In the genomic region with DNA sequence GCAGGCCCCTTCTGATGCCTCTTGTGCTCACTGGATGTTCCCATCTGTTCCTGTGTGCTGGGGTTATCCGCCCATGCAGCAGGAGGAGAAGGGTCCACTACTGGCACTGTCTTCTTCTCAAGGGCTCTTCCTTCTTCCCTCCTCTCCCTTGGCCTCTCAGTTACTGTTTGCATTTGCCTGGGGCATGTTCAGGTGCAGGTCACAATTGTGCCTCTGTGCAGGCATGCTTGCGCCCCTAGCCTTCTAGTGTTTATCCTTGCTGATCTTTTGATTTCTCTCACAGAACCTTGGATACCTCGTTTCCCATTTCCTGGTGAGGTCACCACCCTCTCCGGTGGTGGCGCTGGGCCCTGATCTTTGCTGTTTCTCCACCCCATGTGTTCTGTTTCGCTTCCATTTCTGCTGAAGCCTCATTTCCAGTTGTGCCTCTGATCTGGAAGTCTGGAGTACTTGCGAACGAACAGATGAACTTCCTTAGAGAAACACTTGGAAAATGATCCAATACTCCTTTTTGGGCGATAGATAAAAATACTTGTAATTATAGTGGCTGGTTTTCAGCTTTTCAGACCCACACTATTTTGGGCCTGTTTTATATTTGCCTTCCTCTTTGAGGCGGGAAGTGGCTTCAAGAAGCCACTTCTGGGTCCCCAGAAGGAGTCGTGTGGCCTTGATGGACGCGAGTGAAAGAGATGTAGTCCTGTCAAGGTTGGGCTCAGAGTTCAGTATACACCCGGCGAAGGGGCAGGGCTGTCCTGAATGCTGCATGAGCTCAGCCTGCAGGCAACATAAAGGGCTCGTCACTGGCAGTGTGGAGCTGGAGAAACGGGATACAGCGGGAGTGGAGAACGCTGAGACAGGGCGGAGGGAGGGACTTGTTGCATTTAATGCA, we compare ENCODE assay signal across 15 cellular contexts.
DNase-seq lines count a peak whose midpoint lies in the region; ATAC-seq and TF ChIP-seq lines count a peak whose summit lies in the region.
"Had no signal": no experiment of that assay in that cellular context is flagged by ENCODE, and none has a peak within 500 bp of the region (broad histone marks: within the 10 kb centered on the region; RNA-seq: fewer than 3 reads in every experiment).

No MANE protein-coding gene starts in this region.

- no peaks in the 10 kb centered on the region for H4K20me1 ChIP-seq in hepatocyte (ENCODE audit: insufficient read depth, poor library complexity, severe bottlenecking)
- no peaks in the 10 kb centered on the region for H4K20me1 ChIP-seq in osteoblast (ENCODE audit: insufficient read depth, low read length)

- no peaks in the 10 kb centered on the region for H3K27me3 ChIP-seq in hepatocyte
- H3K27me3 ChIP-seq in osteoblast (ENCODE audit: insufficient read depth, low read length), result no peaks in the 10 kb centered on the region
- H3K27me3 ChIP-seq: BE2C had no signal

- no peak overlapping the region for H3K4me2 ChIP-seq in hepatocyte
- no peak overlapping the region for H3K4me2 ChIP-seq in osteoblast (ENCODE audit: insufficient read depth, low read length)

- H3K9me2 ChIP-seq in hepatocyte (replicated peaks; ENCODE audit: insufficient read depth), result no peaks in the 10 kb centered on the region

- TF ChIP-seq CTCF in hepatocyte (IDR thresholded peaks at IDR 0.05; ENCODE audit: poor library complexity), result no peak
- TF ChIP-seq CTCF in osteoblast (IDR thresholded peaks at IDR 0.05; ENCODE audit: extremely low read depth, low read depth, low read length), result no peak
- TF ChIP-seq CTCF in GM10248 (IDR thresholded peaks at IDR 0.05; ENCODE audit: control extremely low read depth, extremely low read depth, low read depth, missing control alignments), result no peak

- H2AFZ ChIP-seq in hepatocyte (no peak overlapping the region), osteoblast (ENCODE audit: low read length) (no peak overlapping the region)
- H2AFZ ChIP-seq: GM23248 had no signal

- DNase-seq in COLO668 (lab: John Stamatoyannopoulos, UW; ENCODE audit: unreplicated experiment), result peak; percentile 8
- DNase-seq in NCI-H146 (lab: John Stamatoyannopoulos, UW), result peak; percentile 49
- DNase-seq in hepatocyte (ENCODE audit: low spot score), result no peak
- DNase-seq in osteoblast (ENCODE audit: insufficient read length, low spot score, missing footprints), result peak; percentile 57
- DNase-seq in GM10248 (ENCODE audit: extremely low spot score), result no peak
- DNase-seq: activated naive CD4-positive, alpha-beta T cell treated with Interleukin-2 at 50 U/mL for 16 hours; BE2C; GM23248; head of caudate nucleus; islet precursor cell; NCI-H187; NCI-H82; psoas muscle had no signal

- H3K27ac ChIP-seq in hepatocyte (peak overlapping the region; percentile 32), osteoblast (ENCODE audit: low read depth, low read length) (no peak overlapping the region)
- H3K27ac ChIP-seq: GM23248, psoas muscle had no signal

- POLR2A ChIA-PET in GM10248 (lab: Yijun Ruan, JAX), result no interaction called here

- H3K4me1 ChIP-seq in hepatocyte (ENCODE audit: insufficient read depth) (no peaks in the 10 kb centered on the region), osteoblast (ENCODE audit: insufficient read depth, low read length) (no peaks in the 10 kb centered on the region)
- H3K4me1 ChIP-seq: BE2C, psoas muscle had no signal

- H3K36me3 ChIP-seq in hepatocyte (replicated peaks; ENCODE audit: insufficient read depth, low read depth) (no peaks in the 10 kb centered on the region), osteoblast (ENCODE audit: insufficient read depth, low read length) (no peaks in the 10 kb centered on the region)
- H3K36me3 ChIP-seq: BE2C had no signal

- no peaks in the 10 kb centered on the region for H3K9me3 ChIP-seq in hepatocyte (ENCODE audit: low read depth)
- peaks cover 2% of the 10 kb centered on the region for H3K9me3 ChIP-seq in osteoblast (ENCODE audit: low read depth, low read length)
- H3K9me3 ChIP-seq: BE2C, psoas muscle had no signal

- H3K4me3 ChIP-seq in hepatocyte (no peak overlapping the region), osteoblast (ENCODE audit: insufficient read depth, low read length) (no peak overlapping the region)
- H3K4me3 ChIP-seq: GM23248, psoas muscle had no signal

- no peak for ATAC-seq in HG02938 (IDR thresholded peaks at IDR 0.05; ENCODE audit: unreplicated experiment)
- ATAC-seq in HG03460 (IDR thresholded peaks at IDR 0.05; ENCODE audit: unreplicated experiment), result no peak
- ATAC-seq: psoas muscle had no signal

- H3K79me2 ChIP-seq in hepatocyte (no peaks in the 10 kb centered on the region), osteoblast (ENCODE audit: insufficient read depth, low read length) (no peaks in the 10 kb centered on the region)

- whole genome bisulfite sequencing in hepatocyte (ENCODE audit: low lambda C conversion rate, missing lambda C conversion rate), result 72% methylated on average over 20 of the region's 20 CpGs

- CTCF ChIA-PET in GM10248 (lab: Yijun Ruan, JAX), result no interaction called here

Comparison
In these comparisons a context has a peak if more than half of its experiments do, and no peak if none do; other contexts are left out.
1. DNase-seq: peak in COLO668 (single experiment), NCI-H146 (single experiment) and osteoblast (single experiment); none in hepatocyte (single experiment) and GM10248 (single experiment).